ENCODE assay signal across 24 cellular contexts in genomic region chr3:197471221-197472010, GRCh38.
A peak's percentile ranks its signal among the peaks of the same experiment; 100 is the strongest.
DNase-seq lines count a peak whose midpoint lies in the region; ATAC-seq and TF ChIP-seq lines count a peak whose summit lies in the region.
"Had no signal": no experiment of that assay in that cellular context is flagged by ENCODE, and none has a peak within 500 bp of the region (broad histone marks: within the 10 kb centered on the region; RNA-seq: fewer than 3 reads in every experiment).

No MANE protein-coding gene starts in this region.

- CTCF ChIA-PET in mammary epithelial cell (lab: Charles Lee; ENCODE audit: low non-redundant PET): no interaction called here
- CTCF ChIA-PET in MCF 10A (lab: Yijun Ruan, JAX): interaction anchor here (0.7 to 1.4 kb wide), 4 partner anchors 12 to 215 kb away, joined by 3 to 7 read pairs (median 4); no protein-coding TSS in a partner anchor

- H3K27me3 ChIP-seq in mammary epithelial cell (ENCODE audit: insufficient read depth, low read length): no peaks in the 10 kb centered on the region
- no peaks in the 10 kb centered on the region for H3K27me3 ChIP-seq in neural progenitor cell

- ATAC-seq in GM21717 (IDR thresholded peaks at IDR 0.05; ENCODE audit: unreplicated experiment) (no peak), GM18505 (IDR thresholded peaks at IDR 0.05; ENCODE audit: unreplicated experiment) (no peak), HG02588 (IDR thresholded peaks at IDR 0.05; ENCODE audit: unreplicated experiment) (no peak)
- ATAC-seq: activated T-cell treated with anti-CD3 and anti-CD28 coated beads, Interleukin-2, amount 50 U/mL, for 72 hours; stimulated activated naive CD8-positive, alpha-beta T cell treated with anti-CD3 and anti-CD28 coated beads, Interleukin-15, Interleukin-2, amounts not matched to agents 100 U/mL and 50 U/mL, for 24 hours had no signal

- BruUV-seq in mammary epithelial cell (replicated peaks; lab: Mats Ljungman, UMichigan) (no TSS peak), MCF 10A (replicated peaks; lab: Mats Ljungman, UMichigan) (no TSS peak)

- H3K36me3 Mint-ChIP-seq in MCF 10A (ENCODE audit: insufficient read depth, unreplicated experiment) (no peaks in the 10 kb centered on the region), neural progenitor cell (peaks cover 1% of the 10 kb centered on the region)

- H3K9me3 ChIP-seq in mammary epithelial cell (replicated peaks; ENCODE audit: insufficient read depth, low read length): no peaks in the 10 kb centered on the region
- H3K9me3 ChIP-seq in neural progenitor cell (ENCODE audit: low read depth): no peaks in the 10 kb centered on the region
- H3K9me3 ChIP-seq: SK-N-SH, tibial artery had no signal

- no peak for TF ChIP-seq POLR2A in GM18505 (IDR thresholded peaks at IDR 0.05; ENCODE audit: borderline replicate concordance, extremely low read depth, insufficient read depth, insufficient read length)

- peaks cover 16% of the 10 kb centered on the region for H3K4me1 Mint-ChIP-seq in MCF 10A (ENCODE audit: insufficient read depth, unreplicated experiment)
- peaks cover 59% of the 10 kb centered on the region for H3K4me1 Mint-ChIP-seq in neural progenitor cell
- H3K4me1 Mint-ChIP-seq: CD8-positive, alpha-beta memory T cell had no signal

- H3K4me3 Mint-ChIP-seq in MCF 10A (ENCODE audit: unreplicated experiment) (no peak overlapping the region), neural progenitor cell (no peak overlapping the region)
- H3K4me3 Mint-ChIP-seq: activated CD4-positive, alpha-beta T cell treated with anti-CD3 and anti-CD28 coated beads, Interleukin-2, amount 10 ng/mL, durations not matched to agents 24 days and 14 days; activated naive CD4-positive, alpha-beta T cell treated with anti-CD3 and anti-CD28 coated beads for 36 hours; activated T-cell treated with anti-CD3 and anti-CD28 coated beads, Interleukin-2, amount 50 U/mL, for 72 hours; CD8-positive, alpha-beta memory T cell had no signal

- H3K4me1 ChIP-seq in mammary epithelial cell (ENCODE audit: insufficient read depth, low read length) (peaks cover 34% of the 10 kb centered on the region), neural progenitor cell (peaks cover 47% of the 10 kb centered on the region)

- H3K27me3 Mint-ChIP-seq in MCF 10A (ENCODE audit: insufficient read depth, unreplicated experiment) (no peaks in the 10 kb centered on the region), neural progenitor cell (ENCODE audit: insufficient read depth, low read depth) (peaks cover 7% of the 10 kb centered on the region)

- dilution Hi-C loops in mammary epithelial cell (cut with HindIII; ENCODE audit: low sequenced_read_pairs): no loop called here

- H3K79me2 ChIP-seq in mammary epithelial cell (ENCODE audit: insufficient read depth, low read length) (no peaks in the 10 kb centered on the region), neural progenitor cell (ENCODE audit: low read depth) (no peaks in the 10 kb centered on the region)

- H4K20me1 ChIP-seq in mammary epithelial cell (ENCODE audit: insufficient read depth, low read length) (no peaks in the 10 kb centered on the region), neural progenitor cell (ENCODE audit: low read depth) (no peaks in the 10 kb centered on the region)

- in situ Hi-C loops in mammary epithelial cell (cut with MboI; ENCODE audit: low sequenced_read_pairs in 2 of 2): no loop called here

- TF ChIP-seq CTCF in mammary epithelial cell (conservative IDR thresholded peaks at IDR 0.05 in 1 of 2, IDR thresholded peaks at IDR 0.05 in 1 of 2; ENCODE audit: extremely low read depth in 1 of 2, insufficient read depth in 1 of 2, low read depth in 1 of 2, low read length in 2 of 2) (no peak), MCF 10A (IDR thresholded peaks at IDR 0.05; ENCODE audit: unreplicated experiment) (no peak), neural progenitor cell (IDR thresholded peaks at IDR 0.05) (no peak)

- POLR2A ChIA-PET in MCF 10A (lab: Yijun Ruan, JAX): interaction anchor here (0.7 kb wide), 1 partner anchor 49 kb away, joined by 3 read pairs; no protein-coding TSS in a partner anchor

- intact Hi-C loops in mammary epithelial cell (cut with micrococcal nuclease) (no loop called here), MCF 10A (cut with micrococcal nuclease) (no loop called here)

- peaks cover 14% of the 10 kb centered on the region for H3F3A ChIP-seq in neural progenitor cell (ENCODE audit: low read depth)

- no peak overlapping the region for H3K27ac ChIP-seq in mammary epithelial cell (ENCODE audit: insufficient read depth, low read depth, low read length)
- no peak overlapping the region for H3K27ac ChIP-seq in neural progenitor cell
- H3K27ac ChIP-seq: KMS-11, tibial artery had no signal

- H3K9ac ChIP-seq in mammary epithelial cell (ENCODE audit: insufficient read depth, low read length) (no peak overlapping the region), neural progenitor cell (no peak overlapping the region)
- H3K9ac ChIP-seq: KMS-11, SK-N-SH had no signal

- H3K4me2 ChIP-seq in mammary epithelial cell (ENCODE audit: insufficient read depth, low read depth, low read length) (no peak overlapping the region), neural progenitor cell (no peak overlapping the region)
- H3K4me2 ChIP-seq: KMS-11, SK-N-SH had no signal

- peak overlapping the region; percentile 69 for H2AFZ ChIP-seq in mammary epithelial cell (ENCODE audit: low read depth, low read length)
- H2AFZ ChIP-seq in neural progenitor cell (replicated peaks): no peak overlapping the region

- DNase-seq in mammary epithelial cell (no peak), MCF 10A (ENCODE audit: unreplicated experiment) (no peak), glomerular visceral epithelial cell (ENCODE audit: extremely low spot score) (peak; percentile 34), neural progenitor cell (ENCODE audit: low spot score) (no peak), NCI-H128 (lab: John Stamatoyannopoulos, UW; ENCODE audit: unreplicated experiment) (no peak)
- DNase-seq: 8988T; activated CD4-positive, alpha-beta T cell treated with anti-CD3 and anti-CD28 coated beads, Interleukin-2, amount 10 ng/mL, durations not matched to agents 24 days and 14 days; activated naive CD4-positive, alpha-beta T cell treated with anti-CD3 and anti-CD28 coated beads for 36 hours; activated T-cell treated with anti-CD3 and anti-CD28 coated beads, Interleukin-2, amount 50 U/mL, for 72 hours; amygdala; CD8-positive, alpha-beta memory T cell; DMS153; kidney glomerular epithelial cell; MV-4-11; NCI-H510A treated with DMSO at 0.1 percent for 48 hours; nucleus accumbens; SK-N-SH; stimulated activated CD4-positive, alpha-beta T cell treated with anti-CD3 and anti-CD28 coated beads, Interleukin-12 subunit alpha, Interleukin-12 subunit beta, amount 100 ng/mL, for 4 hours; stimulated activated naive CD8-positive, alpha-beta T cell treated with anti-CD3 and anti-CD28 coated beads, Interleukin-15, Interleukin-2, amounts not matched to agents 100 U/mL and 50 U/mL, for 24 hours; tibial artery had no signal

- H3K9me3 Mint-ChIP-seq in MCF 10A (ENCODE audit: unreplicated experiment): no peaks in the 10 kb centered on the region
- peaks cover 7% of the 10 kb centered on the region for H3K9me3 Mint-ChIP-seq in neural progenitor cell
- H3K9me3 Mint-ChIP-seq: activated CD4-positive, alpha-beta T cell treated with anti-CD3 and anti-CD28 coated beads, Interleukin-2, amount 10 ng/mL, durations not matched to agents 24 days and 14 days; activated naive CD4-positive, alpha-beta T cell treated with anti-CD3 and anti-CD28 coated beads for 36 hours; activated T-cell treated with anti-CD3 and anti-CD28 coated beads, Interleukin-2, amount 50 U/mL, for 72 hours; CD8-positive, alpha-beta memory T cell had no signal

- H3K4me3 ChIP-seq in mammary epithelial cell (replicated peaks in 1 of 3; ENCODE audit: insufficient read depth in 1 of 3, low read depth in 2 of 3, low read length in 3 of 3) (no peak overlapping the region), neural progenitor cell (no peak overlapping the region)
- H3K4me3 ChIP-seq: tibial artery had no signal

- no peak overlapping the region for H3K27ac Mint-ChIP-seq in MCF 10A (ENCODE audit: low read depth, unreplicated experiment)
- peak overlapping the region; percentile 51 for H3K27ac Mint-ChIP-seq in neural progenitor cell
- H3K27ac Mint-ChIP-seq: activated CD4-positive, alpha-beta T cell treated with anti-CD3 and anti-CD28 coated beads, Interleukin-2, amount 10 ng/mL, durations not matched to agents 24 days and 14 days; activated naive CD4-positive, alpha-beta T cell treated with anti-CD3 and anti-CD28 coated beads for 36 hours; activated T-cell treated with anti-CD3 and anti-CD28 coated beads, Interleukin-2, amount 50 U/mL, for 72 hours; CD8-positive, alpha-beta memory T cell had no signal

- H3K36me3 ChIP-seq in mammary epithelial cell (ENCODE audit: insufficient read depth, low read length): no peaks in the 10 kb centered on the region
- no peaks in the 10 kb centered on the region for H3K36me3 ChIP-seq in neural progenitor cell
- H3K36me3 ChIP-seq: tibial artery had no signal

- 74% methylated on average over 9 of the region's 10 CpGs for WGBS in mammary epithelial cell (ENCODE audit: low coverage, missing lambda C conversion rate)
